Comparison of ENCODE assay signal across 15 cellular contexts in genomic region chr2:119808516-119809147, GRCh38. TPM values are rescaled to one million over a fixed set of nuclear protein-coding genes. Genes with fewer than 3 reads are reported as not detected.
A peak's percentile ranks its signal among the peaks of the same experiment; 100 is the strongest.
DNase-seq lines count a peak whose midpoint lies in the region; ATAC-seq and TF ChIP-seq lines count a peak whose summit lies in the region.
"Had no signal": no experiment of that assay in that cellular context is flagged by ENCODE, and none has a peak within 500 bp of the region (broad histone marks: within the 10 kb centered on the region; RNA-seq: fewer than 3 reads in every experiment).

No MANE protein-coding gene starts in this region.

- peaks cover 8% of the 10 kb centered on the region for H3K4me1 ChIP-seq in iPS-18a (ENCODE audit: control insufficient read depth, low read depth, low read length)

- peaks cover 43% of the 10 kb centered on the region for H3K4me1 Mint-ChIP-seq in HFFc6 (ENCODE audit: low read depth)

- ATAC-seq in HG03521 (IDR thresholded peaks at IDR 0.05; ENCODE audit: unreplicated experiment) (no peak), HG03460 (IDR thresholded peaks at IDR 0.05; ENCODE audit: unreplicated experiment) (no peak)
- ATAC-seq: naive thymus-derived CD4-positive, alpha-beta T cell had no signal

- H3K9ac ChIP-seq in iPS-18a (ENCODE audit: low read length), result no peak overlapping the region

- H3K4me3 Mint-ChIP-seq in HFFc6, result peak overlapping the region; percentile 77
- H3K4me3 Mint-ChIP-seq: naive thymus-derived CD4-positive, alpha-beta T cell had no signal

- no peaks in the 10 kb centered on the region for H3K27me3 ChIP-seq in iPS-18a (ENCODE audit: control insufficient read depth, insufficient read depth, low read length)

- H3K36me3 ChIP-seq in iPS-18a (ENCODE audit: control insufficient read depth, low read depth, low read length), result peaks cover 19% of the 10 kb centered on the region

- peak; percentile 22 for DNase-seq in A172 (ENCODE audit: low spot score)
- DNase-seq in HFFc6, result no peak
- peak; percentile 17 for DNase-seq in astrocyte of the spinal cord (ENCODE audit: low read depth, low spot score)
- DNase-seq in stimulated activated naive CD4-positive, alpha-beta T cell (lab: John Stamatoyannopoulos, UW), result no peak
- DNase-seq in NCI-H524 treated with DMSO at 0.1 percent for 48 hours (lab: John Stamatoyannopoulos, UW), result no peak
- DNase-seq: activated CD8-positive, alpha-beta memory T cell treated with anti-CD3 and anti-CD28 coated beads, Interleukin-2, amount 50 U/mL, for 48 hours; activated naive CD4-positive, alpha-beta T cell treated with anti-CD3 and anti-CD28 coated beads, Interleukin-2, amount 50 U/mL, for 16 hours; hypothalamus; naive thymus-derived CD4-positive, alpha-beta T cell; NCI-H1930; NCI-H82; T-helper 2 cell had no signal

- H3K27me3 Mint-ChIP-seq in HFFc6 (ENCODE audit: insufficient read depth), result no peaks in the 10 kb centered on the region; the same call in 1 of the 2 replicates
- H3K27me3 Mint-ChIP-seq: naive thymus-derived CD4-positive, alpha-beta T cell had no signal

- TF ChIP-seq CTCF in HFFc6 (IDR thresholded peaks at IDR 0.05) (no peak), astrocyte of the spinal cord (IDR thresholded peaks at IDR 0.05; ENCODE audit: low read depth, low read length) (no peak)

- H3K36me3 Mint-ChIP-seq in HFFc6 (ENCODE audit: low read depth), result peaks cover 31% of the 10 kb centered on the region

- in situ Hi-C loops in astrocyte of the spinal cord (cut with HindIII; ENCODE audit: low sequenced_read_pairs), result no loop called here

- peaks cover 16% of the 10 kb centered on the region for H3K9me3 Mint-ChIP-seq in HFFc6

- no peaks in the 10 kb centered on the region for H3K9me3 ChIP-seq in iPS-18a (ENCODE audit: control insufficient read depth, low read depth, low read length)

- H3K4me3 ChIP-seq in astrocyte of the spinal cord (ENCODE audit: low read depth, low read length) (no peak overlapping the region), iPS-18a (ENCODE audit: low read length) (no peak overlapping the region)

- H3K27ac ChIP-seq in iPS-18a (ENCODE audit: low read length), result peak overlapping the region; percentile 52

- H3K27ac Mint-ChIP-seq in HFFc6, result peak overlapping the region; percentile 84

RNA-seq across cellular contexts. Expression of gene PTPN4, which starts 48.9 kb away (rescaled TPM):
- total RNA-seq in A172 (2014; rRNA removed; shearing (Covaris generic)), result 33.0 and 36.2 TPM in 2 replicates
- 10 to 100 TPM; 12.0 to 20.3 (median 14.8) TPM for total RNA-seq in HFFc6 (2021; fragmentation: NEBNext Ultra II Directional; extraction: Animal tissue kit (Norgen Biotek cat#: 25700))

Comparison
In these comparisons a context has a peak if more than half of its experiments do, and no peak if none do; other contexts are left out.
1. DNase-seq: peak in A172 (single experiment) and astrocyte of the spinal cord (single experiment); none in HFFc6 (single experiment), stimulated activated naive CD4-positive, alpha-beta T cell (0 of 6) and NCI-H524 treated with DMSO at 0.1 percent for 48 hours (single experiment).